30 cellular contexts compared by ENCODE assay signal in genomic region chr7:135768467-135768866, GRCh38. TPM values are rescaled to one million over a fixed set of nuclear protein-coding genes. Genes with fewer than 3 reads are reported as not detected.
A peak's percentile ranks its signal among the peaks of the same experiment; 100 is the strongest.
DNase-seq lines count a peak whose midpoint lies in the region; ATAC-seq and TF ChIP-seq lines count a peak whose summit lies in the region.
"Had no signal": no experiment of that assay in that cellular context is flagged by ENCODE, and none has a peak within 500 bp of the region (broad histone marks: within the 10 kb centered on the region; RNA-seq: fewer than 3 reads in every experiment).

No MANE protein-coding gene starts in this region.

- CTCF ChIA-PET in A673 (lab: Charles Lee): no interaction called here

- H4K20me1 ChIP-seq in neural progenitor cell (ENCODE audit: low read depth): no peaks in the 10 kb centered on the region

- H3K27ac Mint-ChIP-seq in endodermal cell (no peak overlapping the region), neural progenitor cell (no peak overlapping the region)
- H3K27ac Mint-ChIP-seq: activated naive CD4-positive, alpha-beta T cell treated with anti-CD3 and anti-CD28 coated beads, Interleukin-2, amount 50 U/mL, for 72 hours; CD8-positive, alpha-beta memory T cell; natural killer cell treated with Interleukin-12 subunit alpha and Interleukin-12 subunit beta and Interleukin-15 and Interleukin-18, amount 100 ng/mL, for 72 hours had no signal

- H3K4me3 ChIP-seq in A673 (ENCODE audit: low read depth, low read length, poor library complexity, severe bottlenecking) (no peak overlapping the region), endodermal cell (ENCODE audit: low read length) (no peak overlapping the region), neural progenitor cell (no peak overlapping the region)
- H3K4me3 ChIP-seq: colonic mucosa, hepatocyte, ovary, Peyer's patch, smooth muscle cell had no signal

- H3K9me3 ChIP-seq in A673 (ENCODE audit: low read depth, low read length, poor library complexity, severe bottlenecking) (no peaks in the 10 kb centered on the region), endodermal cell (ENCODE audit: control insufficient read depth, low read length) (no peaks in the 10 kb centered on the region), neural progenitor cell (ENCODE audit: low read depth) (no peaks in the 10 kb centered on the region)
- H3K9me3 ChIP-seq: colonic mucosa, ovary, Peyer's patch had no signal

- BruUV-seq in A673 (replicated peaks; lab: Mats Ljungman, UMichigan): no TSS peak

- H3K4me3 Mint-ChIP-seq in endodermal cell: no peak overlapping the region
- no peak overlapping the region for H3K4me3 Mint-ChIP-seq in neural progenitor cell
- H3K4me3 Mint-ChIP-seq: CD8-positive, alpha-beta memory T cell; natural killer cell treated with Interleukin-12 subunit alpha and Interleukin-12 subunit beta and Interleukin-15 and Interleukin-18, amount 100 ng/mL, for 72 hours had no signal

- H3F3A ChIP-seq in neural progenitor cell (ENCODE audit: low read depth): peaks cover 15% of the 10 kb centered on the region

- DNase-seq in A673 (ENCODE audit: low spot score) (peak; percentile 21), MV-4-11 (lab: John Stamatoyannopoulos, UW) (peak; percentile 62), endodermal cell (peak; percentile 49), neural progenitor cell (ENCODE audit: low spot score) (peak; percentile 32), cortex of kidney (lab: John Stamatoyannopoulos, UW) (no peak)
- no peak for DNase-seq in stimulated activated naive CD4-positive, alpha-beta T cell treated with Interleukin-2 at 50 U/mL for 16 hours (lab: John Stamatoyannopoulos, UW)
- DNase-seq: activated CD4-positive, alpha-beta T cell treated with anti-CD3 and anti-CD28 coated beads for 48 hours; activated CD8-positive, alpha-beta memory T cell treated with anti-CD3 and anti-CD28 coated beads for 24 hours; activated effector memory CD4-positive, alpha-beta T cell treated with Interleukin-2 at 50 U/mL for 16 hours; activated T-cell treated with anti-CD3 and anti-CD28 coated beads for 4 hours; CD8-positive, alpha-beta memory T cell; colonic mucosa; foreskin melanocyte; NCI-H774; Peyer's patch; SIG-M5; stimulated activated naive CD8-positive, alpha-beta T cell treated with anti-CD3 and anti-CD28 coated beads, Interleukin-15, Interleukin-2, amounts not matched to agents 100 U/mL and 50 U/mL, for 24 hours; T1000 had no signal

- POLR2A ChIA-PET in A673 (lab: Charles Lee; ENCODE audit: low non-redundant PET): no interaction called here

- no peaks in the 10 kb centered on the region for H3K36me3 Mint-ChIP-seq in endodermal cell (ENCODE audit: low read depth)
- H3K36me3 Mint-ChIP-seq in neural progenitor cell: no peaks in the 10 kb centered on the region
- H3K36me3 Mint-ChIP-seq: activated naive CD4-positive, alpha-beta T cell treated with anti-CD3 and anti-CD28 coated beads, Interleukin-2, amount 50 U/mL, for 72 hours; CD8-positive, alpha-beta memory T cell; natural killer cell treated with Interleukin-12 subunit alpha and Interleukin-12 subunit beta and Interleukin-15 and Interleukin-18, amount 100 ng/mL, for 72 hours had no signal

- H3K9me3 Mint-ChIP-seq in endodermal cell (no peaks in the 10 kb centered on the region), neural progenitor cell (no peaks in the 10 kb centered on the region)
- H3K9me3 Mint-ChIP-seq: activated naive CD4-positive, alpha-beta T cell treated with anti-CD3 and anti-CD28 coated beads, Interleukin-2, amount 50 U/mL, for 72 hours had no signal

- H3K27ac ChIP-seq in A673 (ENCODE audit: low read depth, low read length, poor library complexity, severe bottlenecking) (no peak overlapping the region), endodermal cell (ENCODE audit: low read depth, low read length) (no peak overlapping the region), neural progenitor cell (no peak overlapping the region)
- H3K27ac ChIP-seq: colonic mucosa, hepatocyte, ovary, Peyer's patch had no signal

- H3K9ac ChIP-seq in endodermal cell (ENCODE audit: extremely low read depth, low read length, poor library complexity, severe bottlenecking) (no peak overlapping the region), neural progenitor cell (no peak overlapping the region)

- H3K4me1 Mint-ChIP-seq in endodermal cell (peaks cover 46% of the 10 kb centered on the region), neural progenitor cell (peaks cover 27% of the 10 kb centered on the region)
- H3K4me1 Mint-ChIP-seq: CD8-positive, alpha-beta memory T cell had no signal

- H3K27me3 Mint-ChIP-seq in endodermal cell (ENCODE audit: insufficient read depth) (peaks cover 18% of the 10 kb centered on the region), neural progenitor cell (ENCODE audit: insufficient read depth, low read depth) (peaks cover 2% of the 10 kb centered on the region)

- peak overlapping the region; percentile 27 for H3K4me2 ChIP-seq in neural progenitor cell
- H3K4me2 ChIP-seq: hepatocyte, smooth muscle cell had no signal

- ATAC-seq in HG03097 (IDR thresholded peaks at IDR 0.05; ENCODE audit: low FRiP score, unreplicated experiment): no peak
- ATAC-seq: activated naive CD4-positive, alpha-beta T cell treated with anti-CD3 and anti-CD28 coated beads, Interleukin-2, amount 50 U/mL, for 72 hours; esophagus mucosa; natural killer cell treated with Interleukin-12 subunit alpha and Interleukin-12 subunit beta and Interleukin-15 and Interleukin-18, amount 100 ng/mL, for 72 hours; stimulated activated naive CD8-positive, alpha-beta T cell treated with anti-CD3 and anti-CD28 coated beads, Interleukin-15, Interleukin-2, amounts not matched to agents 100 U/mL and 50 U/mL, for 24 hours had no signal

- no peak for TF ChIP-seq CTCF in A673 (conservative IDR thresholded peaks at IDR 0.05; ENCODE audit: low read depth, low read length)
- no peak for TF ChIP-seq CTCF in endodermal cell (conservative IDR thresholded peaks at IDR 0.05)
- TF ChIP-seq CTCF in neural progenitor cell (IDR thresholded peaks at IDR 0.05): no peak

- H3K79me2 ChIP-seq in neural progenitor cell (ENCODE audit: low read depth): no peaks in the 10 kb centered on the region
- H3K79me2 ChIP-seq: hepatocyte had no signal

- H3K4me1 ChIP-seq in A673 (ENCODE audit: insufficient read depth, low read length, poor library complexity, severe bottlenecking) (no peaks in the 10 kb centered on the region), endodermal cell (ENCODE audit: control insufficient read depth, insufficient read depth, low read length) (peaks cover 3% of the 10 kb centered on the region), neural progenitor cell (peaks cover 29% of the 10 kb centered on the region)
- H3K4me1 ChIP-seq: colonic mucosa, Peyer's patch had no signal

- no peak overlapping the region for H2AFZ ChIP-seq in neural progenitor cell (replicated peaks)
- H2AFZ ChIP-seq: hepatocyte had no signal

- 81 to 88% methylated on average over 3 to 4 of the region's 4 CpGs for WGBS in endodermal cell (ENCODE audit: insufficient coverage in 1 of 2, insufficient read length in 1 of 2), 2 experiments

- H3K36me3 ChIP-seq in A673 (ENCODE audit: insufficient read depth, low read length, poor library complexity, severe bottlenecking): no peaks in the 10 kb centered on the region
- H3K36me3 ChIP-seq in endodermal cell (ENCODE audit: control insufficient read depth, insufficient read depth, low read length): no peaks in the 10 kb centered on the region
- no peaks in the 10 kb centered on the region for H3K36me3 ChIP-seq in neural progenitor cell
- H3K36me3 ChIP-seq: colonic mucosa, ovary, Peyer's patch had no signal

- intact Hi-C loops in A673 (cut with micrococcal nuclease; ENCODE audit: unreplicated experiment): no loop called here

- peaks cover 9% of the 10 kb centered on the region for H3K27me3 ChIP-seq in A673 (replicated peaks; ENCODE audit: insufficient read depth, low read depth, low read length, poor library complexity)
- no peaks in the 10 kb centered on the region for H3K27me3 ChIP-seq in endodermal cell (ENCODE audit: control insufficient read depth, insufficient read depth, low read length, poor library complexity, severe bottlenecking)
- H3K27me3 ChIP-seq in neural progenitor cell: no peaks in the 10 kb centered on the region
- H3K27me3 ChIP-seq: colonic mucosa, hepatocyte, ovary, Peyer's patch had no signal

RNA-seq across cellular contexts. Expression of gene FAM180A, which starts 19.9 kb away (rescaled TPM):
- total RNA-seq in A673 (2021) (not detected in 2 replicates), endodermal cell (not detected), neural progenitor cell (ENCODE audit: low replicate concordance) (not detected in 2 replicates)
- polyA plus RNA-seq in endodermal cell (2013, experiment 1 of 2): not detected
- polyA plus RNA-seq in endodermal cell (2013, experiment 2 of 2): not detected
- total RNA-seq: activated naive CD4-positive, alpha-beta T cell treated with anti-CD3 and anti-CD28 coated beads, Interleukin-2, amount 50 U/mL, for 72 hours; CD8-positive, alpha-beta memory T cell; Daoy; hepatocyte; HT1080; lung microvascular endothelial cell; natural killer cell treated with Interleukin-12 subunit alpha and Interleukin-12 subunit beta and Interleukin-15 and Interleukin-18, amount 100 ng/mL, for 72 hours; smooth muscle cell had no signal
- polyA plus RNA-seq: CD8-positive, alpha-beta memory T cell; hepatocyte had no signal

RNA-seq across cellular contexts. Expression of gene SLC13A4, which starts 40.5 kb away (rescaled TPM):
- total RNA-seq in A673 (2021) (not detected in 2 replicates), endodermal cell (1 to 10 TPM; 1.8 to 3.2 TPM), neural progenitor cell (ENCODE audit: low replicate concordance) (0.28 and 1.9 TPM in 2 replicates)
- 2.7 TPM for polyA plus RNA-seq in endodermal cell (2013, experiment 1 of 2)
- polyA plus RNA-seq in endodermal cell (2013, experiment 2 of 2): 1.4 TPM
- total RNA-seq: activated naive CD4-positive, alpha-beta T cell treated with anti-CD3 and anti-CD28 coated beads, Interleukin-2, amount 50 U/mL, for 72 hours; CD8-positive, alpha-beta memory T cell; colonic mucosa; Daoy; H4; HT1080; lung microvascular endothelial cell; mucosa of gallbladder; natural killer cell treated with Interleukin-12 subunit alpha and Interleukin-12 subunit beta and Interleukin-15 and Interleukin-18, amount 100 ng/mL, for 72 hours; Peyer's patch; smooth muscle cell had no signal
- polyA plus RNA-seq: CD8-positive, alpha-beta memory T cell had no signal

Comparison
In these comparisons a context has a peak if more than half of its experiments do, and no peak if none do; other contexts are left out.
1. DNase-seq: peak in A673 (single experiment), MV-4-11 (single experiment), endodermal cell (single experiment) and neural progenitor cell (single experiment); none in stimulated activated naive CD4-positive, alpha-beta T cell treated with Interleukin-2 at 50 U/mL for 16 hours (single experiment) and cortex of kidney (single experiment).